ENCODE assay signal across 20 cellular contexts in genomic region chrX:16851827-16852226, GRCh38. TPM values are rescaled to one million over a fixed set of nuclear protein-coding genes. Genes with fewer than 3 reads are reported as not detected.
A peak's percentile ranks its signal among the peaks of the same experiment; 100 is the strongest.
DNase-seq lines count a peak whose midpoint lies in the region; ATAC-seq and TF ChIP-seq lines count a peak whose summit lies in the region.
"Had no signal": no experiment of that assay in that cellular context is flagged by ENCODE, and none has a peak within 500 bp of the region (broad histone marks: within the 10 kb centered on the region; RNA-seq: fewer than 3 reads in every experiment).

No MANE protein-coding gene starts in this region.

- no peak overlapping the region for H3K4me3 Mint-ChIP-seq in activated CD8-positive, alpha-beta T cell treated with anti-CD3 and anti-CD28 coated beads for 36 hours
- H3K4me3 Mint-ChIP-seq in activated CD8-positive, alpha-beta T cell treated with anti-CD3 and anti-CD28 coated beads, Interleukin-2, amount 10 ng/mL, durations not matched to agents 7 days and 5 days, result no peak overlapping the region
- H3K4me3 Mint-ChIP-seq in activated T-helper 1 cell treated with anti-CD3 and anti-CD28 coated beads, Interleukin-12 subunit alpha, Interleukin-12 subunit beta, Interleukin-2, Interleukin-4 antibody, amounts not matched to agents 30 ng/mL and 10 ng/mL and 1 ng/mL, durations not matched to agents 14 hours and 24 hours and 36 hours, result no peak overlapping the region
- H3K4me3 Mint-ChIP-seq in chondrocyte (ENCODE audit: unreplicated experiment) (no peak overlapping the region), T-cell (no peak overlapping the region)

- no peaks in the 10 kb centered on the region for H3K9me3 Mint-ChIP-seq in activated CD8-positive, alpha-beta T cell treated with anti-CD3 and anti-CD28 coated beads for 36 hours
- no peaks in the 10 kb centered on the region for H3K9me3 Mint-ChIP-seq in activated CD8-positive, alpha-beta T cell treated with anti-CD3 and anti-CD28 coated beads, Interleukin-2, amount 10 ng/mL, durations not matched to agents 7 days and 5 days (ENCODE audit: insufficient read depth)
- no peaks in the 10 kb centered on the region for H3K9me3 Mint-ChIP-seq in activated T-helper 1 cell treated with anti-CD3 and anti-CD28 coated beads, Interleukin-12 subunit alpha, Interleukin-12 subunit beta, Interleukin-2, Interleukin-4 antibody, amounts not matched to agents 30 ng/mL and 10 ng/mL and 1 ng/mL, durations not matched to agents 14 hours and 24 hours and 36 hours
- H3K9me3 Mint-ChIP-seq in chondrocyte (ENCODE audit: low read depth), result peaks cover 2% of the 10 kb centered on the region
- H3K9me3 Mint-ChIP-seq in T-cell, result no peaks in the 10 kb centered on the region

- POLR2A ChIA-PET in activated CD8-positive, alpha-beta T cell treated with anti-CD3 and anti-CD28 coated beads for 36 hours (lab: Charles Lee), result interaction anchor here (0.7 kb wide), 1 partner anchor 26 kb away, joined by 3 read pairs; no protein-coding TSS in a partner anchor
- POLR2A ChIA-PET in activated CD8-positive, alpha-beta T cell treated with anti-CD3 and anti-CD28 coated beads, Interleukin-2, amount 10 ng/mL, durations not matched to agents 7 days and 5 days (lab: Charles Lee), result interaction anchor here (0.6 to 1.7 kb wide), 2 partner anchors 15 to 40 kb away, joined by 3 read pairs; no protein-coding TSS in a partner anchor
- POLR2A ChIA-PET in T-cell (lab: Charles Lee), result interaction anchor here in 1 of 2 donors (0.6 kb wide), 1 partner anchor 31 kb away, joined by 10 read pairs; no protein-coding TSS in a partner anchor

- H3K36me3 Mint-ChIP-seq in activated CD8-positive, alpha-beta T cell treated with anti-CD3 and anti-CD28 coated beads for 36 hours (ENCODE audit: low read depth), result peaks cover 57% of the 10 kb centered on the region
- peaks cover 48% of the 10 kb centered on the region for H3K36me3 Mint-ChIP-seq in activated CD8-positive, alpha-beta T cell treated with anti-CD3 and anti-CD28 coated beads, Interleukin-2, amount 10 ng/mL, durations not matched to agents 7 days and 5 days (ENCODE audit: low read depth)
- peaks cover 28% of the 10 kb centered on the region for H3K36me3 Mint-ChIP-seq in activated T-helper 1 cell treated with anti-CD3 and anti-CD28 coated beads, Interleukin-12 subunit alpha, Interleukin-12 subunit beta, Interleukin-2, Interleukin-4 antibody, amounts not matched to agents 30 ng/mL and 10 ng/mL and 1 ng/mL, durations not matched to agents 14 hours and 24 hours and 36 hours (ENCODE audit: low read depth)
- peaks cover 41% of the 10 kb centered on the region for H3K36me3 Mint-ChIP-seq in chondrocyte (ENCODE audit: low read depth)
- peaks cover 16% of the 10 kb centered on the region for H3K36me3 Mint-ChIP-seq in T-cell

- H3K27ac Mint-ChIP-seq in activated CD8-positive, alpha-beta T cell treated with anti-CD3 and anti-CD28 coated beads for 36 hours, result peak overlapping the region; percentile 5
- H3K27ac Mint-ChIP-seq in activated CD8-positive, alpha-beta T cell treated with anti-CD3 and anti-CD28 coated beads, Interleukin-2, amount 10 ng/mL, durations not matched to agents 7 days and 5 days, result no peak overlapping the region
- peak overlapping the region; percentile 55 for H3K27ac Mint-ChIP-seq in activated T-helper 1 cell treated with anti-CD3 and anti-CD28 coated beads, Interleukin-12 subunit alpha, Interleukin-12 subunit beta, Interleukin-2, Interleukin-4 antibody, amounts not matched to agents 30 ng/mL and 10 ng/mL and 1 ng/mL, durations not matched to agents 14 hours and 24 hours and 36 hours
- H3K27ac Mint-ChIP-seq in chondrocyte (ENCODE audit: unreplicated experiment) (peak overlapping the region; percentile 74), T-cell (no peak overlapping the region)

- H3K4me1 Mint-ChIP-seq in activated CD8-positive, alpha-beta T cell treated with anti-CD3 and anti-CD28 coated beads for 36 hours (ENCODE audit: low read depth), result peaks cover 55% of the 10 kb centered on the region
- peaks cover 11% of the 10 kb centered on the region for H3K4me1 Mint-ChIP-seq in activated CD8-positive, alpha-beta T cell treated with anti-CD3 and anti-CD28 coated beads, Interleukin-2, amount 10 ng/mL, durations not matched to agents 7 days and 5 days (ENCODE audit: low read depth)
- H3K4me1 Mint-ChIP-seq in activated T-helper 1 cell treated with anti-CD3 and anti-CD28 coated beads, Interleukin-12 subunit alpha, Interleukin-12 subunit beta, Interleukin-2, Interleukin-4 antibody, amounts not matched to agents 30 ng/mL and 10 ng/mL and 1 ng/mL, durations not matched to agents 14 hours and 24 hours and 36 hours (ENCODE audit: low read depth), result peaks cover 11% of the 10 kb centered on the region
- peaks cover 15% of the 10 kb centered on the region for H3K4me1 Mint-ChIP-seq in chondrocyte (ENCODE audit: low read depth)
- peaks cover 0 to 9% (median 9%) of the 10 kb centered on the region in 3 donors for H3K4me1 Mint-ChIP-seq in T-cell

- CTCF ChIA-PET in activated CD8-positive, alpha-beta T cell treated with anti-CD3 and anti-CD28 coated beads for 36 hours (lab: Charles Lee), result interaction anchor here (1.5 kb wide), 1 partner anchor 26 kb away, joined by 4 read pairs; no protein-coding TSS in a partner anchor
- CTCF ChIA-PET in activated CD8-positive, alpha-beta T cell treated with anti-CD3 and anti-CD28 coated beads, Interleukin-2, amount 10 ng/mL, durations not matched to agents 7 days and 5 days (lab: Charles Lee), result interaction anchor here (0.9 to 1.4 kb wide), 3 partner anchors 17 to 31 kb away, joined by 3 read pairs; no protein-coding TSS in a partner anchor
- CTCF ChIA-PET in T-cell (lab: Charles Lee), result no interaction called here

- H3K4me3 ChIP-seq in GM12865 (ENCODE audit: low read depth, low read length), result no peak overlapping the region
- H3K4me3 ChIP-seq: A549 had no signal

- no peak for DNase-seq in activated CD8-positive, alpha-beta T cell treated with anti-CD3 and anti-CD28 coated beads for 36 hours
- no peak for DNase-seq in activated CD8-positive, alpha-beta T cell treated with anti-CD3 and anti-CD28 coated beads, Interleukin-2, amount 10 ng/mL, durations not matched to agents 7 days and 5 days
- DNase-seq in GM12865 (ENCODE audit: low read depth) (peak; percentile 4), chondrocyte (ENCODE audit: low spot score) (no peak), NCI-H1436 (lab: John Stamatoyannopoulos, UW) (no peak), T-cell (no peak), NCI-H128 (lab: John Stamatoyannopoulos, UW; ENCODE audit: unreplicated experiment) (no peak)
- DNase-seq in activated T-helper 1 cell treated with anti-CD3 and anti-CD28 coated beads, Interleukin-12 subunit alpha, Interleukin-12 subunit beta, Interleukin-2, Interleukin-4 antibody, amounts not matched to agents 30 ng/mL and 10 ng/mL and 1 ng/mL, durations not matched to agents 14 hours and 24 hours and 36 hours (ENCODE audit: low spot score), result no peak
- DNase-seq: BE2C; KG1; NCI-H1092 treated with DMSO at 0.1 percent for 48 hours; NCI-H2029 treated with DMSO at 0.1 percent for 48 hours; NCI-H2171; NCI-H345; NCI-H524; NCI-H774; NK-92 treated with Interleukin-12 subunit alpha and Interleukin-12 subunit beta, amount 100 ng/mL, for 24 hours; SHP77 treated with DMSO at 0.1 percent for 48 hours had no signal

- intact Hi-C loops in activated CD8-positive, alpha-beta T cell treated with anti-CD3 and anti-CD28 coated beads for 36 hours (cut with micrococcal nuclease), result no loop called here
- intact Hi-C loops in activated T-helper 1 cell treated with anti-CD3 and anti-CD28 coated beads, Interleukin-12 subunit alpha, Interleukin-12 subunit beta, Interleukin-2, Interleukin-4 antibody, amounts not matched to agents 30 ng/mL and 10 ng/mL and 1 ng/mL, durations not matched to agents 14 hours and 24 hours and 36 hours (cut with micrococcal nuclease), result no loop called here

- ATAC-seq in activated CD8-positive, alpha-beta T cell treated with anti-CD3 and anti-CD28 coated beads for 36 hours, result no peak
- no peak for ATAC-seq in activated CD8-positive, alpha-beta T cell treated with anti-CD3 and anti-CD28 coated beads, Interleukin-2, amount 10 ng/mL, durations not matched to agents 7 days and 5 days
- no peak for ATAC-seq in T-cell (replicated peaks in 1 of 4)
- ATAC-seq: A549, HCT116 had no signal

- TF ChIP-seq CTCF in activated CD8-positive, alpha-beta T cell treated with anti-CD3 and anti-CD28 coated beads for 36 hours (IDR thresholded peaks at IDR 0.05), result no peak
- TF ChIP-seq CTCF in GM12865 (IDR thresholded peaks at IDR 0.05; ENCODE audit: insufficient read depth, low read depth, low read length, missing control alignments), result no peak
- TF ChIP-seq CTCF in chondrocyte (IDR thresholded peaks at IDR 0.05), result no peak

- H3K27me3 Mint-ChIP-seq in activated CD8-positive, alpha-beta T cell treated with anti-CD3 and anti-CD28 coated beads for 36 hours, result no peaks in the 10 kb centered on the region
- no peaks in the 10 kb centered on the region for H3K27me3 Mint-ChIP-seq in activated CD8-positive, alpha-beta T cell treated with anti-CD3 and anti-CD28 coated beads, Interleukin-2, amount 10 ng/mL, durations not matched to agents 7 days and 5 days (ENCODE audit: low read depth)
- no peaks in the 10 kb centered on the region for H3K27me3 Mint-ChIP-seq in activated T-helper 1 cell treated with anti-CD3 and anti-CD28 coated beads, Interleukin-12 subunit alpha, Interleukin-12 subunit beta, Interleukin-2, Interleukin-4 antibody, amounts not matched to agents 30 ng/mL and 10 ng/mL and 1 ng/mL, durations not matched to agents 14 hours and 24 hours and 36 hours (ENCODE audit: insufficient read depth)
- H3K27me3 Mint-ChIP-seq in chondrocyte (ENCODE audit: low read depth) (no peaks in the 10 kb centered on the region), T-cell (no peaks in the 10 kb centered on the region)

RNA-seq across cellular contexts. Expression of gene RBBP7, which starts 18.3 kb away (rescaled TPM):
- 100 to 1,000 TPM; 197 to 201 TPM for total RNA-seq in activated CD8-positive, alpha-beta T cell treated with anti-CD3 and anti-CD28 coated beads for 36 hours
- 100 to 1,000 TPM; 195 to 201 TPM for total RNA-seq in activated CD8-positive, alpha-beta T cell treated with anti-CD3 and anti-CD28 coated beads, Interleukin-2, amount 10 ng/mL, durations not matched to agents 7 days and 5 days
- total RNA-seq in activated T-helper 1 cell treated with anti-CD3 and anti-CD28 coated beads, Interleukin-12 subunit alpha, Interleukin-12 subunit beta, Interleukin-2, Interleukin-4 antibody, amounts not matched to agents 30 ng/mL and 10 ng/mL and 1 ng/mL, durations not matched to agents 14 hours and 24 hours and 36 hours, result 127 and 134 TPM in 2 replicates
- 122 to 151 TPM (median 142 TPM) in 3 replicates for total RNA-seq in chondrocyte
- total RNA-seq in T-cell, result 100 to 1,000 TPM in 2 of 5 donors, 10 to 100 TPM in 3; 72.6 to 111 (median 90.3) TPM

Comparison
In these comparisons a context has a peak if more than half of its experiments do, and no peak if none do; other contexts are left out.
1. H3K27ac Mint-ChIP-seq: peak in activated CD8-positive, alpha-beta T cell treated with anti-CD3 and anti-CD28 coated beads for 36 hours (single experiment), activated T-helper 1 cell treated with anti-CD3 and anti-CD28 coated beads, Interleukin-12 subunit alpha, Interleukin-12 subunit beta, Interleukin-2, Interleukin-4 antibody, amounts not matched to agents 30 ng/mL and 10 ng/mL and 1 ng/mL, durations not matched to agents 14 hours and 24 hours and 36 hours (single experiment) and chondrocyte (single experiment); none in activated CD8-positive, alpha-beta T cell treated with anti-CD3 and anti-CD28 coated beads, Interleukin-2, amount 10 ng/mL, durations not matched to agents 7 days and 5 days (single experiment) and T-cell (0 of 2).
2. CTCF ChIA-PET loops: an anchor here in activated CD8-positive, alpha-beta T cell treated with anti-CD3 and anti-CD28 coated beads for 36 hours (1.5 kb wide) and activated CD8-positive, alpha-beta T cell treated with anti-CD3 and anti-CD28 coated beads, Interleukin-2, amount 10 ng/mL, durations not matched to agents 7 days and 5 days (0.9 to 1.4 kb wide); none called in T-cell.